Comparison of ENCODE assay signal across 2 cellular contexts in genomic region chr15:44219073-44219472, GRCh38.
TF ChIP-seq lines count a peak whose summit lies in the region.

No MANE protein-coding gene starts in this region.

TF ChIP-seq in HCT116, 20 proteins besides CTCF, POLR2A, EP300 and RAD21:
- TF ChIP-seq, protein P1, sequence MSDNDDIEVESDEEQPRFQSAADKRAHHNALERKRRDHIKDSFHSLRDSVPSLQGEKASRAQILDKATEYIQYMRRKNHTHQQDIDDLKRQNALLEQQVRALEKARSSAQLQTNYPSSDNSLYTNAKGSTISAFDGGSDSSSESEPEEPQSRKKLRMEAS (IDR thresholded peaks at IDR 0.05), result no peak
- TF ChIP-seq ZFX (IDR thresholded peaks at IDR 0.05), result no peak
- TF ChIP-seq CBX3 (IDR thresholded peaks at IDR 0.05; ENCODE audit: low read depth), result no peak

TF ChIP-seq in H1, 55 proteins besides CTCF, POLR2A, EP300 and RAD21:
- TF ChIP-seq SRF (IDR thresholded peaks at IDR 0.05; ENCODE audit: low read depth, low read length), result no peak
- TF ChIP-seq PHF8 (conservative IDR thresholded peaks at IDR 0.05; ENCODE audit: low read depth, low read length), result no peak
- no peak for TF ChIP-seq HDAC2 (IDR thresholded peaks at IDR 0.05; ENCODE audit: borderline replicate concordance in 1 of 2, low read depth in 2 of 2, low read length in 2 of 2)
- TF ChIP-seq BCL11A (IDR thresholded peaks at IDR 0.05; ENCODE audit: low read depth in 2 of 2, low read length in 2 of 2), result no peak
- no peak for TF ChIP-seq CBX5 (IDR thresholded peaks at IDR 0.05; ENCODE audit: low read depth, low read length)
- TF ChIP-seq USF2 (IDR thresholded peaks at IDR 0.05; ENCODE audit: low read length), result no peak
- TF ChIP-seq HDAC6 (IDR thresholded peaks at IDR 0.05; ENCODE audit: low read depth, low read length), result no peak
- no peak for TF ChIP-seq ZNF274 (IDR thresholded peaks at IDR 0.05; ENCODE audit: borderline replicate concordance, extremely low read depth, low read length)
- TF ChIP-seq E2F6 (IDR thresholded peaks at IDR 0.05), result no peak
- no peak for TF ChIP-seq SUZ12 (IDR thresholded peaks at IDR 0.05; ENCODE audit: low read length)
- no peak for TF ChIP-seq EGR1 (IDR thresholded peaks at IDR 0.05; ENCODE audit: borderline replicate concordance, low read depth, low read length)
- no peak for TF ChIP-seq CBX8 (IDR thresholded peaks at IDR 0.05; ENCODE audit: borderline replicate concordance, low read depth, low read length)
- TF ChIP-seq FOSL1 (IDR thresholded peaks at IDR 0.05; ENCODE audit: insufficient read depth, low read depth, low read length), result no peak
- TF ChIP-seq RXRA (IDR thresholded peaks at IDR 0.05; ENCODE audit: insufficient read depth, low read depth, low read length), result no peak
- no peak for TF ChIP-seq RNF2 (IDR thresholded peaks at IDR 0.05; ENCODE audit: borderline replicate concordance, low read depth, low read length, missing control alignments, poor library complexity, severe bottlenecking)
- no peak for TF ChIP-seq ASH2L (IDR thresholded peaks at IDR 0.05; ENCODE audit: low read length)
- no peak for TF ChIP-seq BACH1 (IDR thresholded peaks at IDR 0.05; ENCODE audit: low read length)
- TF ChIP-seq SIN3A (conservative IDR thresholded peaks at IDR 0.05 in 1 of 2, IDR thresholded peaks at IDR 0.05 in 1 of 2; ENCODE audit: low read depth in 1 of 2, low read length in 2 of 2), result no peak
